ENCODE assay signal across 17 cellular contexts in genomic region chr21:38027901-38028300, GRCh38.
DNase-seq lines count a peak whose midpoint lies in the region; TF ChIP-seq lines count a peak whose summit lies in the region.
"Had no signal": no experiment of that assay in that cellular context is flagged by ENCODE, and none has a peak within 500 bp of the region (broad histone marks: within the 10 kb centered on the region; RNA-seq: fewer than 3 reads in every experiment).

No MANE protein-coding gene starts in this region.

- H3K27me3 ChIP-seq in Karpas-422 (ENCODE audit: low read length) = no peaks in the 10 kb centered on the region
- no peaks in the 10 kb centered on the region for H3K27me3 ChIP-seq in mammary epithelial cell (ENCODE audit: insufficient read depth, low read length)

- H3K27me3 Mint-ChIP-seq in chondrocyte (ENCODE audit: low read depth) = peaks cover 37% of the 10 kb centered on the region

- H3K9me2 ChIP-seq in Karpas-422 (replicated peaks; ENCODE audit: insufficient read depth, low read length) = no peaks in the 10 kb centered on the region

- H3K4me1 ChIP-seq in Karpas-422 (ENCODE audit: low read length) (peaks cover 8% of the 10 kb centered on the region), mammary epithelial cell (ENCODE audit: insufficient read depth, low read length) (no peaks in the 10 kb centered on the region)
- H3K4me1 ChIP-seq: SJCRH30 had no signal

- no peaks in the 10 kb centered on the region for H3K36me3 ChIP-seq in Karpas-422 (ENCODE audit: insufficient read depth, low read length)
- no peaks in the 10 kb centered on the region for H3K36me3 ChIP-seq in mammary epithelial cell (ENCODE audit: insufficient read depth, low read length)
- H3K36me3 ChIP-seq: SJCRH30 had no signal

- H3K4me3 Mint-ChIP-seq in chondrocyte (ENCODE audit: unreplicated experiment) = no peak overlapping the region
- H3K4me3 Mint-ChIP-seq: activated naive CD4-positive, alpha-beta T cell treated with anti-CD3 and anti-CD28 coated beads for 36 hours; H9 had no signal

- CTCF ChIA-PET in mammary epithelial cell (lab: Charles Lee; ENCODE audit: low non-redundant PET) = no interaction called here

- in situ Hi-C loops in Caki2 (cut with HindIII; ENCODE audit: low pct_unique_long_range_greater_than_20kb, low sequenced_read_pairs) = no loop called here
- in situ Hi-C loops in mammary epithelial cell (cut with MboI; ENCODE audit: low sequenced_read_pairs in 2 of 2) = no loop called here

- H3K9me3 ChIP-seq in Karpas-422 (ENCODE audit: low read length) (no peaks in the 10 kb centered on the region), mammary epithelial cell (replicated peaks; ENCODE audit: insufficient read depth, low read length) (no peaks in the 10 kb centered on the region)
- H3K9me3 ChIP-seq: SJCRH30 had no signal

- no peak overlapping the region for H3K27ac Mint-ChIP-seq in chondrocyte (ENCODE audit: unreplicated experiment)
- H3K27ac Mint-ChIP-seq: activated naive CD4-positive, alpha-beta T cell treated with anti-CD3 and anti-CD28 coated beads for 36 hours; H9 had no signal

- DNase-seq in Caki2 (ENCODE audit: low read depth) (peak; percentile 12), Karpas-422 (peak; percentile 9), mammary epithelial cell (peak; percentile 73), iris pigment epithelial cell (ENCODE audit: low read depth) (peak; percentile 33), NCI-H1092 (lab: John Stamatoyannopoulos, UW) (no peak), ecto neural progenitor cell (ENCODE audit: low spot score) (no peak), cerebellar cortex (ENCODE audit: low spot score) (no peak), chondrocyte (ENCODE audit: low spot score) (no peak)
- DNase-seq: activated CD8-positive, alpha-beta memory T cell treated with anti-CD3 and anti-CD28 coated beads, Interleukin-2, amount 50 U/mL, for 48 hours; activated naive CD4-positive, alpha-beta T cell treated with anti-CD3 and anti-CD28 coated beads for 36 hours; DMS 273 treated with DMSO at 0.1 percent for 48 hours; glutamatergic neuron; H9; mesenchymal stem cell; NCI-H1417 treated with DMSO at 0.1 percent for 48 hours; retina; SJCRH30 had no signal

- no peaks in the 10 kb centered on the region for H3K9me3 Mint-ChIP-seq in chondrocyte (ENCODE audit: low read depth)
- H3K9me3 Mint-ChIP-seq: activated naive CD4-positive, alpha-beta T cell treated with anti-CD3 and anti-CD28 coated beads for 36 hours; H9 had no signal

- no TSS peak for BruUV-seq in mammary epithelial cell (replicated peaks; lab: Mats Ljungman, UMichigan)

- H3K27ac ChIP-seq in Karpas-422 (ENCODE audit: low read length) (no peak overlapping the region), mammary epithelial cell (ENCODE audit: insufficient read depth, low read depth, low read length) (no peak overlapping the region)
- H3K27ac ChIP-seq: SJCRH30 had no signal

- H2AFZ ChIP-seq in Karpas-422 (ENCODE audit: low read length) (no peak overlapping the region), mammary epithelial cell (ENCODE audit: low read depth, low read length) (no peak overlapping the region)

- H3K4me2 ChIP-seq in Karpas-422 (ENCODE audit: low read depth, low read length, poor library complexity, severe bottlenecking) = no peak overlapping the region
- no peak overlapping the region for H3K4me2 ChIP-seq in mammary epithelial cell (ENCODE audit: insufficient read depth, low read depth, low read length)

- 34% methylated on average over 2 of the region's 2 CpGs for WGBS in mammary epithelial cell (ENCODE audit: low coverage, missing lambda C conversion rate)

- H3K4me1 Mint-ChIP-seq in chondrocyte (ENCODE audit: low read depth) = no peaks in the 10 kb centered on the region
- H3K4me1 Mint-ChIP-seq: H9 had no signal

- intact Hi-C loops in mammary epithelial cell (cut with micrococcal nuclease) = no loop called here

- no peaks in the 10 kb centered on the region for H4K20me1 ChIP-seq in Karpas-422 (ENCODE audit: insufficient read depth, low read depth, low read length)
- H4K20me1 ChIP-seq in mammary epithelial cell (ENCODE audit: insufficient read depth, low read length) = no peaks in the 10 kb centered on the region

- no peak overlapping the region for H3K4me3 ChIP-seq in Karpas-422 (ENCODE audit: low read length)
- no peak overlapping the region for H3K4me3 ChIP-seq in mammary epithelial cell (replicated peaks in 1 of 3; ENCODE audit: insufficient read depth in 1 of 3, low read depth in 2 of 3, low read length in 3 of 3)
- H3K4me3 ChIP-seq: SJCRH30 had no signal

- no peaks in the 10 kb centered on the region for H3K36me3 Mint-ChIP-seq in chondrocyte (ENCODE audit: low read depth)

- dilution Hi-C loops in mammary epithelial cell (cut with HindIII; ENCODE audit: low sequenced_read_pairs) = loop anchor here (5.0 kb wide), 1 partner anchor 71 kb away; no protein-coding TSS in a partner anchor

- H3K9ac ChIP-seq in Karpas-422 (ENCODE audit: low read length) = no peak overlapping the region
- no peak overlapping the region for H3K9ac ChIP-seq in mammary epithelial cell (ENCODE audit: insufficient read depth, low read length)

- no peaks in the 10 kb centered on the region for H3K79me2 ChIP-seq in Karpas-422 (ENCODE audit: low read length)
- no peaks in the 10 kb centered on the region for H3K79me2 ChIP-seq in mammary epithelial cell (ENCODE audit: insufficient read depth, low read length)

- TF ChIP-seq CTCF in mammary epithelial cell (conservative IDR thresholded peaks at IDR 0.05 in 1 of 2, IDR thresholded peaks at IDR 0.05 in 1 of 2; ENCODE audit: extremely low read depth in 1 of 2, insufficient read depth in 1 of 2, low read depth in 1 of 2, low read length in 2 of 2) (no peak), chondrocyte (IDR thresholded peaks at IDR 0.05) (no peak)

Comparison
In these comparisons a context has a peak if more than half of its experiments do, and no peak if none do; other contexts are left out.
1. DNase-seq: peak in Caki2 (single experiment), Karpas-422 (single experiment), mammary epithelial cell (single experiment) and iris pigment epithelial cell (single experiment); none in NCI-H1092 (single experiment), ecto neural progenitor cell (single experiment), cerebellar cortex (single experiment) and chondrocyte (single experiment).